In genomic region chrX:130877892-130878321, GRCh38 we compare ENCODE assay signal across 12 cellular contexts.
"Had no signal": no experiment of that assay in that cellular context is flagged by ENCODE, and none has a peak within 500 bp of the region (broad histone marks: within the 10 kb centered on the region; RNA-seq: fewer than 3 reads in every experiment).

No MANE protein-coding gene starts in this region.

- H3K27ac ChIP-seq: esophagus squamous epithelium, hepatocyte, skin epidermis, stomach had no signal

- DNase-seq: activated CD4-positive, alpha-beta memory T cell treated with anti-CD3 and anti-CD28 coated beads, Interleukin-2, amount 10 ng/mL, durations not matched to agents 7 days and 5 days; activated CD4-positive, alpha-beta T cell treated with anti-CD3 and anti-CD28 coated beads for 36 hours; activated gamma-delta T cell; activated T-cell treated with anti-CD3 and anti-CD28 coated beads, Interleukin-2, amount 50 U/mL, for 48 hours; dorsolateral prefrontal cortex; esophagus squamous epithelium; stimulated activated CD4-positive, alpha-beta T cell treated with anti-CD3 and anti-CD28 coated beads, Interleukin-4, amount 100 ng/mL, for 4 hours; stomach; T1000 had no signal

- H3K79me2 ChIP-seq: hepatocyte had no signal

- H3K36me3 ChIP-seq: esophagus squamous epithelium, stomach, thoracic aorta had no signal

- H3K4me2 ChIP-seq: hepatocyte had no signal

- H3K4me3 ChIP-seq: dorsolateral prefrontal cortex, esophagus squamous epithelium, hepatocyte, skin epidermis, stomach, thoracic aorta had no signal

- H3K4me1 ChIP-seq: esophagus squamous epithelium had no signal

- ATAC-seq: activated CD4-positive, alpha-beta T cell treated with anti-CD3 and anti-CD28 coated beads for 36 hours had no signal

- H2AFZ ChIP-seq: hepatocyte had no signal

- H3K9me3 ChIP-seq: thoracic aorta had no signal

- H3K27me3 ChIP-seq: esophagus squamous epithelium, hepatocyte, stomach had no signal
